ENCODE assay signal across 13 cellular contexts in the genomic region with DNA sequence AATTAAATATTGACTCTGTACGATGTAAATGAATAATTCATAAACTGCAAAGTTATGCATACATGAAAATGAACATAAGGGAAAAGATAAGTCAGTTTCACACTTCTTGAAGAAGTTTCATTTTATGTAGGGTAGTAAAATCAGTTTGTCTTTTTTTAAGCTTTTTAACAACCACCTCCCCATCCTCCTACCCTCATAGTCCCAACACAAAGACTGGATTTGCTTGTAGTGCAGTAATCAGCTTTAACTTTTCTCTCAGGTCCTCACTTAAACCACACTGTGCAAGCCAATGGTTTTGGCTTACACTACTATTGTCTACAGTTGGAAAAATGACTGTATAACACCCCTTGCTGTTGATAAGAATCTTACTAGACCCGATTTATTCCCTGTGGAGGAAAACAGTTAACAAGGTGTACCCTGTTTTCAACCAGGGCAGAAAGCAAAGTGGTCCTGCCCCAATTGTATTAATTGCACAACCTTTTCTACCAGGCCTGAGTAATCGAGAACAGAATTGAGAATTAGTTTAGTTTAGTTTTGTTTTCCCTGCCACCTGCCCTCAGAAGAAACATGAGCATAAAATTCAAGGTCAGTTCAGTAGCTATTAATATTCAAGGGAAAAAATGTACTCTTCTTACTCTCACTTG. TPM values are rescaled to one million over a fixed set of nuclear protein-coding genes. Genes with fewer than 3 reads are reported as not detected.
A peak's percentile ranks its signal among the peaks of the same experiment; 100 is the strongest.
DNase-seq lines count a peak whose midpoint lies in the region; ATAC-seq and TF ChIP-seq lines count a peak whose summit lies in the region.
"Had no signal": no experiment of that assay in that cellular context is flagged by ENCODE, and none has a peak within 500 bp of the region (broad histone marks: within the 10 kb centered on the region; RNA-seq: fewer than 3 reads in every experiment).

No MANE protein-coding gene starts in this region.

- DNase-seq in activated CD4-positive, alpha-beta T cell treated with anti-CD3 and anti-CD28 coated beads for 36 hours, result no peak
- no peak for DNase-seq in activated CD4-positive, alpha-beta T cell treated with anti-CD3 and anti-CD28 coated beads for 48 hours
- DNase-seq in activated naive CD4-positive, alpha-beta T cell treated with anti-CD3 and anti-CD28 coated beads, Interleukin-2, amount 50 U/mL, for 72 hours (ENCODE audit: low spot score in 2 of 2), result no peak
- DNase-seq in upper lobe of left lung (no peak), MCF 10A (ENCODE audit: unreplicated experiment) (no peak), posterior cingulate gyrus (no peak)
- DNase-seq: H9, NCI-H2171, pancreas had no signal

- peak overlapping the region; percentile 84 for H3K27ac Mint-ChIP-seq in activated CD4-positive, alpha-beta T cell treated with anti-CD3 and anti-CD28 coated beads for 36 hours
- peak overlapping the region; percentile 65 to 76 for H3K27ac Mint-ChIP-seq in activated naive CD4-positive, alpha-beta T cell treated with anti-CD3 and anti-CD28 coated beads, Interleukin-2, amount 50 U/mL, for 72 hours
- H3K27ac Mint-ChIP-seq in nephron (peak overlapping the region in 2 of 3 experiments; percentile 35 to 48), MCF 10A (ENCODE audit: low read depth, unreplicated experiment) (no peak overlapping the region)

- TF ChIP-seq POLR2A in upper lobe of left lung (IDR thresholded peaks at IDR 0.05), result no peak

- peaks cover 78% of the 10 kb centered on the region for H3K4me1 Mint-ChIP-seq in activated CD4-positive, alpha-beta T cell treated with anti-CD3 and anti-CD28 coated beads for 36 hours
- H3K4me1 Mint-ChIP-seq in nephron (peaks cover 55% of the 10 kb centered on the region), MCF 10A (ENCODE audit: insufficient read depth, unreplicated experiment) (no peaks in the 10 kb centered on the region)

- intact Hi-C loops in activated CD4-positive, alpha-beta T cell treated with anti-CD3 and anti-CD28 coated beads for 36 hours (cut with DNase I, micrococcal nuclease), result loop anchor here (1.0 to 2.0 kb wide), 6 partner anchors 25 to 73 kb away; a partner anchor contains a TSS
- intact Hi-C loops in MCF 10A (cut with micrococcal nuclease) (no loop called here), posterior cingulate gyrus (cut with DNase I) (loop anchor here (10.0 kb wide), 1 partner anchor 68 kb away; no protein-coding TSS in a partner anchor)

- H3K36me3 Mint-ChIP-seq in activated CD4-positive, alpha-beta T cell treated with anti-CD3 and anti-CD28 coated beads for 36 hours (ENCODE audit: low read depth), result peaks cover 27% of the 10 kb centered on the region
- H3K36me3 Mint-ChIP-seq in activated naive CD4-positive, alpha-beta T cell treated with anti-CD3 and anti-CD28 coated beads, Interleukin-2, amount 50 U/mL, for 72 hours, result peaks cover 0 to 24% of the 10 kb centered on the region in 2 donors
- H3K36me3 Mint-ChIP-seq in nephron (ENCODE audit: low read depth) (peaks cover 33% of the 10 kb centered on the region), MCF 10A (ENCODE audit: insufficient read depth, unreplicated experiment) (peaks cover 20% of the 10 kb centered on the region)

- no peak for TF ChIP-seq EP300 in upper lobe of left lung (IDR thresholded peaks at IDR 0.05)

- POLR2A ChIA-PET in activated CD4-positive, alpha-beta T cell treated with anti-CD3 and anti-CD28 coated beads for 36 hours (lab: Charles Lee), result interaction anchor here (0.6 to 1.6 kb wide), 8 partner anchors 9 to 110 kb away, joined by 3 to 9 read pairs (median 3); no protein-coding TSS in a partner anchor
- POLR2A ChIA-PET in HEK293 (lab: Yijun Ruan, JAX), result interaction anchor here (0.6 kb wide), 1 partner anchor 273 kb away, joined by 3 read pairs; no protein-coding TSS in a partner anchor
- POLR2A ChIA-PET in MCF 10A (lab: Yijun Ruan, JAX), result interaction anchor here (0.6 to 1.7 kb wide), 4 partner anchors 12 to 395 kb away, joined by 3 to 4 read pairs (median 4); no protein-coding TSS in a partner anchor

- TF ChIP-seq CTCF in HEK293 (tag by site-specific recombination; IDR thresholded peaks at IDR 0.05) (no peak), nephron (IDR thresholded peaks at IDR 0.05; ENCODE audit: unreplicated experiment in 3 of 3) (no peak), upper lobe of left lung (IDR thresholded peaks at IDR 0.05) (no peak), MCF 10A (IDR thresholded peaks at IDR 0.05; ENCODE audit: unreplicated experiment) (no peak)

- WGBS in upper lobe of left lung, 2 donors, result 57 to 59% methylated on average over 3 of the region's 3 CpGs

- no peak overlapping the region for H3K27ac ChIP-seq in HEK293 (ENCODE audit: extremely low read depth, low read depth, low read length)
- H3K27ac ChIP-seq in upper lobe of left lung, result peak overlapping the region in 1 of 4 donors; percentile 45
- H3K27ac ChIP-seq: A549, pancreas had no signal

- peak; percentile 75 for ATAC-seq in activated CD4-positive, alpha-beta T cell treated with anti-CD3 and anti-CD28 coated beads for 36 hours
- peak; percentile 67 to 87 for ATAC-seq in activated naive CD4-positive, alpha-beta T cell treated with anti-CD3 and anti-CD28 coated beads, Interleukin-2, amount 50 U/mL, for 72 hours
- no peak for ATAC-seq in upper lobe of left lung (ENCODE audit: low FRiP score in 2 of 2)
- ATAC-seq: A549, Panc1, pancreas had no signal

- H3K27me3 ChIP-seq in upper lobe of left lung, result no peaks in the 10 kb centered on the region
- H3K27me3 ChIP-seq: pancreas had no signal

- H3K4me1 ChIP-seq in HEK293 (ENCODE audit: control insufficient read depth, insufficient read depth, low read length), result peaks cover 31% of the 10 kb centered on the region
- H3K4me1 ChIP-seq in upper lobe of left lung, result peaks cover 0 to 20% (median 6%) of the 10 kb centered on the region in 4 donors
- H3K4me1 ChIP-seq: A549 had no signal

- no peaks in the 10 kb centered on the region for H3K27me3 Mint-ChIP-seq in activated CD4-positive, alpha-beta T cell treated with anti-CD3 and anti-CD28 coated beads for 36 hours
- H3K27me3 Mint-ChIP-seq in nephron (ENCODE audit: low read depth) (no peaks in the 10 kb centered on the region), MCF 10A (ENCODE audit: insufficient read depth, unreplicated experiment) (no peaks in the 10 kb centered on the region)

- H3K9me3 ChIP-seq in HEK293 (ENCODE audit: control insufficient read depth, insufficient read depth, low read depth, low read length), result no peaks in the 10 kb centered on the region
- H3K9me3 ChIP-seq in upper lobe of left lung, result no peaks in the 10 kb centered on the region
- H3K9me3 ChIP-seq: A549, pancreas had no signal

- H3K4me3 Mint-ChIP-seq in activated CD4-positive, alpha-beta T cell treated with anti-CD3 and anti-CD28 coated beads for 36 hours, result peak overlapping the region; percentile 32
- H3K4me3 Mint-ChIP-seq in nephron, result no peak overlapping the region
- no peak overlapping the region for H3K4me3 Mint-ChIP-seq in MCF 10A (ENCODE audit: unreplicated experiment)

- H3K9me3 Mint-ChIP-seq in activated CD4-positive, alpha-beta T cell treated with anti-CD3 and anti-CD28 coated beads for 36 hours (ENCODE audit: low read depth), result no peaks in the 10 kb centered on the region
- no peaks in the 10 kb centered on the region for H3K9me3 Mint-ChIP-seq in activated naive CD4-positive, alpha-beta T cell treated with anti-CD3 and anti-CD28 coated beads, Interleukin-2, amount 50 U/mL, for 72 hours
- H3K9me3 Mint-ChIP-seq in nephron (no peaks in the 10 kb centered on the region), MCF 10A (ENCODE audit: unreplicated experiment) (no peaks in the 10 kb centered on the region)
- H3K9me3 Mint-ChIP-seq: H9 had no signal

- no TSS peak for BruUV-seq in MCF 10A (replicated peaks; lab: Mats Ljungman, UMichigan)

- H3K36me3 ChIP-seq in HEK293 (ENCODE audit: control insufficient read depth in 2 of 2, insufficient read depth in 1 of 2, low read length in 2 of 2) (peaks cover 5 to 7% of the 10 kb centered on the region in 2 experiments; a peak in 1 of 3 replicates), upper lobe of left lung (peaks cover 0 to 22% (median 4%) of the 10 kb centered on the region in 4 donors)
- H3K36me3 ChIP-seq: pancreas had no signal

- H3K4me3 ChIP-seq in HEK293 (ENCODE audit: low read depth, low read length) (no peak overlapping the region), upper lobe of left lung (no peak overlapping the region)
- H3K4me3 ChIP-seq: A549, pancreas had no signal

- CTCF ChIA-PET in activated CD4-positive, alpha-beta T cell treated with anti-CD3 and anti-CD28 coated beads for 36 hours (lab: Charles Lee), result interaction anchor here (0.9 to 13.9 kb wide), 12 partner anchors 11 to 992 kb away, joined by 3 to 119 read pairs (median 4); no protein-coding TSS in a partner anchor
- CTCF ChIA-PET in HEK293 (lab: Yijun Ruan, JAX) (interaction anchor here (0.6 to 2.3 kb wide), 4 partner anchors 9 to 384 kb away, joined by 6 to 12 read pairs (median 7); no protein-coding TSS in a partner anchor), MCF 10A (lab: Yijun Ruan, JAX) (interaction anchor here (0.8 to 3.5 kb wide), 2 partner anchors 10 to 74 kb away, joined by 5 to 33 read pairs; no protein-coding TSS in a partner anchor)

TF ChIP-seq in HEK293, 187 proteins besides CTCF, POLR2A, EP300 and RAD21:
- no peak for TF ChIP-seq ZFP3 (tag by site-specific recombination; IDR thresholded peaks at IDR 0.05; ENCODE audit: low read depth)
- TF ChIP-seq ZBTB17 (tag by site-specific recombination; IDR thresholded peaks at IDR 0.05), result peak; percentile 83

RNA-seq across cellular contexts. Expression of a gene that starts 44.0 kb away (rescaled TPM):
- 10 to 100 TPM; 47.5 to 53.8 TPM for total RNA-seq in activated CD4-positive, alpha-beta T cell treated with anti-CD3 and anti-CD28 coated beads for 36 hours
- total RNA-seq in activated naive CD4-positive, alpha-beta T cell treated with anti-CD3 and anti-CD28 coated beads, Interleukin-2, amount 50 U/mL, for 72 hours, result 10 to 100 TPM; 29.5 to 61.4 TPM
- 10 to 100 TPM; 24.8 to 50.3 (median 42.2) TPM for total RNA-seq in upper lobe of left lung
- 29.2 and 33.0 TPM in 2 replicates for total RNA-seq in MCF 10A (2022)

Comparison
In these comparisons a context has a peak if more than half of its experiments do, and no peak if none do; other contexts are left out.
1. ATAC-seq: peak in activated CD4-positive, alpha-beta T cell treated with anti-CD3 and anti-CD28 coated beads for 36 hours (single experiment) and activated naive CD4-positive, alpha-beta T cell treated with anti-CD3 and anti-CD28 coated beads, Interleukin-2, amount 50 U/mL, for 72 hours (2 of 2); none in upper lobe of left lung (0 of 2).